8 cellular contexts compared by ENCODE assay signal in genomic region chr17:30906101-30906911, GRCh38. TPM values are rescaled to one million over a fixed set of nuclear protein-coding genes. Genes with fewer than 3 reads are reported as not detected.
DNase-seq lines count a peak whose midpoint lies in the region; ATAC-seq and TF ChIP-seq lines count a peak whose summit lies in the region.

TEFM (minus strand) TSS chr17:30906238; CDS start chr17:30906198, 40 bp downstream.

- peaks cover 45% of the 10 kb centered on the region for H3K4me1 Mint-ChIP-seq in activated CD4-positive, alpha-beta memory T cell treated with anti-CD3 and anti-CD28 coated beads for 36 hours (ENCODE audit: low read depth)

- peak within 1 kb of the TSS; percentile 93 for H3K4me3 Mint-ChIP-seq in activated CD4-positive, alpha-beta memory T cell treated with anti-CD3 and anti-CD28 coated beads for 36 hours

- peak within 1 kb of the TSS; percentile 78 to 99 (median 96) for H3K4me2 ChIP-seq in BLaER1 treated with 17β-estradiol and CSF1 and Interleukin-3, amounts not matched to agents 10 nM and 100 nM

- no peaks in the 10 kb centered on the region for H3K27me3 Mint-ChIP-seq in activated CD4-positive, alpha-beta memory T cell treated with anti-CD3 and anti-CD28 coated beads for 36 hours

- intact Hi-C loops in activated CD4-positive, alpha-beta memory T cell treated with anti-CD3 and anti-CD28 coated beads for 36 hours (cut with micrococcal nuclease), result loop anchor here (5.0 to 10.0 kb wide), 4 partner anchors 61 to 158 kb away; partner anchors contain the start of gene ATAD5

- peak within 1 kb of the TSS; percentile 81 for H3K27ac Mint-ChIP-seq in activated CD4-positive, alpha-beta memory T cell treated with anti-CD3 and anti-CD28 coated beads for 36 hours

- peaks cover 13 to 34% (median 28%) of the 10 kb centered on the region in 11 experiments for H3K36me3 ChIP-seq in BLaER1 treated with 17β-estradiol and CSF1 and Interleukin-3, amounts not matched to agents 10 nM and 100 nM
- H3K36me3 ChIP-seq in liver (ENCODE audit: control insufficient read depth in 4 of 4, insufficient read depth in 3 of 4, low read depth in 1 of 4, low read length in 3 of 4), result peaks cover 0 to 3% (median 2%) of the 10 kb centered on the region in 4 donors

- TF ChIP-seq RAD21 in liver (IDR thresholded peaks at IDR 0.05), result peak; percentile 48 to 57

- H3K36me3 Mint-ChIP-seq in activated CD4-positive, alpha-beta memory T cell treated with anti-CD3 and anti-CD28 coated beads for 36 hours, result peaks cover 17% of the 10 kb centered on the region

- H3K9me3 Mint-ChIP-seq in activated CD4-positive, alpha-beta memory T cell treated with anti-CD3 and anti-CD28 coated beads for 36 hours, result no peaks in the 10 kb centered on the region

- peak; percentile 81 for ATAC-seq in GM19328 (IDR thresholded peaks at IDR 0.05; ENCODE audit: unreplicated experiment)
- ATAC-seq in HG03520 (IDR thresholded peaks at IDR 0.05; ENCODE audit: unreplicated experiment), result peak; percentile 75

- peaks cover 18 to 66% (median 27%) of the 10 kb centered on the region in 10 experiments for H3K4me1 ChIP-seq in BLaER1 treated with 17β-estradiol and CSF1 and Interleukin-3, amounts not matched to agents 10 nM and 100 nM
- peaks cover 0 to 18% (median 9%) of the 10 kb centered on the region in 4 donors for H3K4me1 ChIP-seq in liver (ENCODE audit: control insufficient read depth in 4 of 4, insufficient read depth in 4 of 4, low read length in 3 of 4)

- no peak for TF ChIP-seq CTCF in liver (IDR thresholded peaks at IDR 0.05; ENCODE audit: low read depth, low read length, missing input control)

- CTCF ChIA-PET in activated CD4-positive, alpha-beta memory T cell treated with anti-CD3 and anti-CD28 coated beads for 36 hours (lab: Charles Lee), result interaction anchor here (0.6 to 1.6 kb wide), 3 partner anchors 81 to 602 kb away, joined by 3 to 4 read pairs (median 4); partner anchors contain the start of gene CRLF3

- H3K4me3 ChIP-seq in BLaER1 treated with 17β-estradiol and CSF1 and Interleukin-3, amounts not matched to agents 10 nM and 100 nM, result peak within 1 kb of the TSS; percentile 72 to 87 (median 79)
- peak within 1 kb of the TSS; percentile 68 to 84 (median 81) for H3K4me3 ChIP-seq in liver (ENCODE audit: low read depth in 1 of 3, low read length in 3 of 3)

- peaks cover 0 to 9% (median 0%) of the 10 kb centered on the region in 11 experiments; a peak in 8 of 22 replicates for H4K20me1 ChIP-seq in BLaER1 treated with 17β-estradiol and CSF1 and Interleukin-3, amounts not matched to agents 10 nM and 100 nM

- under 1% methylated on average over 47 of the region's 47 CpGs for WGBS in liver

- DNase-seq in NCI-H748 treated with DMSO at 0.1 percent for 48 hours (lab: John Stamatoyannopoulos, UW), result peak; percentile 90
- DNase-seq in activated CD4-positive, alpha-beta memory T cell treated with anti-CD3 and anti-CD28 coated beads for 36 hours, result peak; percentile 95
- DNase-seq in dermis microvascular lymphatic vessel endothelial cell (ENCODE audit: low read depth in 2 of 2), result peak; percentile 84 to 89
- DNase-seq in stimulated activated CD4-positive, alpha-beta T cell treated with anti-CD3 and anti-CD28 coated beads, Interleukin-4, amount 100 ng/mL, for 1 hour, result peak; percentile 86

- no peaks in the 10 kb centered on the region for H3K27me3 ChIP-seq in BLaER1 treated with 17β-estradiol and CSF1 and Interleukin-3, amounts not matched to agents 10 nM and 100 nM
- no peaks in the 10 kb centered on the region for H3K27me3 ChIP-seq in liver (ENCODE audit: control insufficient read depth in 4 of 4, insufficient read depth in 4 of 4, low read length in 3 of 4)

- H3K9ac ChIP-seq in BLaER1 treated with 17β-estradiol and CSF1 and Interleukin-3, amounts not matched to agents 10 nM and 100 nM, result peak within 1 kb of the TSS; percentile 88 to 97 (median 95)
- peak within 1 kb of the TSS; percentile 68 to 81 for H3K9ac ChIP-seq in liver (ENCODE audit: low read depth in 1 of 2, low read length in 2 of 2)

- no peaks in the 10 kb centered on the region for H3K9me3 ChIP-seq in BLaER1 treated with 17β-estradiol and CSF1 and Interleukin-3, amounts not matched to agents 10 nM and 100 nM (replicated peaks in 1 of 11)
- H3K9me3 ChIP-seq in liver (ENCODE audit: control insufficient read depth in 4 of 4, low read length in 3 of 4), result no peaks in the 10 kb centered on the region

- H3K27ac ChIP-seq in BLaER1 treated with 17β-estradiol and CSF1 and Interleukin-3, amounts not matched to agents 10 nM and 100 nM, result peak within 1 kb of the TSS; percentile 82 to 96 (median 93)
- peak within 1 kb of the TSS; percentile 56 to 68 for H3K27ac ChIP-seq in liver (ENCODE audit: low read depth in 1 of 2, low read length in 2 of 2)

- POLR2A ChIA-PET in activated CD4-positive, alpha-beta memory T cell treated with anti-CD3 and anti-CD28 coated beads for 36 hours (lab: Charles Lee), result interaction anchor here (0.6 kb wide), 1 partner anchor 102 kb away, joined by 3 read pairs; no protein-coding TSS in a partner anchor

TF ChIP-seq in liver, 16 proteins besides CTCF, POLR2A, EP300 and RAD21:
- TF ChIP-seq RXRA (IDR thresholded peaks at IDR 0.05) (peak in 1 of 2 donors; percentile 6), NR2F2 (IDR thresholded peaks at IDR 0.05) (peak; percentile 73), REST (IDR thresholded peaks at IDR 0.05) (peak; percentile 73), TAF1 (conservative IDR thresholded peaks at IDR 0.05) (peak; percentile 76), FOXA2 (IDR thresholded peaks at IDR 0.05) (no peak), ZBTB33 (IDR thresholded peaks at IDR 0.05) (no peak), FOXA1 (IDR thresholded peaks at IDR 0.05) (no peak), ATF3 (IDR thresholded peaks at IDR 0.05) (no peak), YY1 (IDR thresholded peaks at IDR 0.05) (peak; percentile 93), MAX (IDR thresholded peaks at IDR 0.05) (peak; percentile 19), GABPA (IDR thresholded peaks at IDR 0.05 in 1 of 2, conservative IDR thresholded peaks at IDR 0.05 in 1 of 2) (peak; percentile 94 to 97), SP1 (IDR thresholded peaks at IDR 0.05) (no peak), EGR1 (IDR thresholded peaks at IDR 0.05; ENCODE audit: low read depth in 2 of 2) (no peak), HNF4G (IDR thresholded peaks at IDR 0.05) (no peak), HNF4A (conservative IDR thresholded peaks at IDR 0.05) (peak; percentile 18 to 43), JUND (IDR thresholded peaks at IDR 0.05) (no peak)

RNA-seq across cellular contexts. Expression of gene TEFM, which starts in this region (rescaled TPM):
- 10 to 100 TPM in 1 of 2 experiments, 1 to 10 TPM in 1; 9.7 to 11.4 TPM for total RNA-seq in activated CD4-positive, alpha-beta memory T cell treated with anti-CD3 and anti-CD28 coated beads for 36 hours
- total RNA-seq in dermis microvascular lymphatic vessel endothelial cell (5.8 and 6.7 TPM in 2 replicates), liver (10 to 100 TPM in 1 of 2 donors, 1 to 10 TPM in 1; 5.1 to 16.7 TPM)
- polyA plus RNA-seq in liver, result 10 to 100 TPM in 1 of 2 donors, 1 to 10 TPM in 1; 8.7 to 12.4 TPM

Comparison
In these comparisons a context has a peak if more than half of its experiments do, and no peak if none do; other contexts are left out.
1. Peak in every context shown above with its lines: DNase-seq, ATAC-seq, H3K4me3 ChIP-seq and H3K27ac ChIP-seq.